Comparison of ENCODE assay signal across 28 cellular contexts in genomic region chr11:59779487-59779886, GRCh38.
"Had no signal": no experiment of that assay in that cellular context is flagged by ENCODE, and none has a peak within 500 bp of the region (broad histone marks: within the 10 kb centered on the region; RNA-seq: fewer than 3 reads in every experiment).

No MANE protein-coding gene starts in this region.

- H3K4me1 ChIP-seq: gastrocnemius medialis, tibial nerve, vagina had no signal

- ATAC-seq: effector memory CD8-positive, alpha-beta T cell; esophagus mucosa; gastrocnemius medialis; heart left ventricle; left cardiac atrium; left lung; mucosa of descending colon; natural killer cell treated with Interleukin-12 subunit alpha and Interleukin-12 subunit beta and Interleukin-15 and Interleukin-18, amount 100 ng/mL, for 72 hours; sciatic nerve; stimulated activated naive B cell treated with anti-CD40 and anti-IgM and Interleukin-4, amounts not matched to agents 10 μg/mL and 1 μg/mL and 100 μg/mL, for 72 hours; upper lobe of right lung had no signal

- H3K27me3 ChIP-seq: gastrocnemius medialis, heart left ventricle, left lung, right atrium auricular region, tibial nerve, upper lobe of right lung, vagina had no signal

- H3K4me1 Mint-ChIP-seq: neural crest cell had no signal

- H3K4me3 Mint-ChIP-seq: effector memory CD8-positive, alpha-beta T cell; mesothelial cell of epicardium; naive B cell; natural killer cell treated with Interleukin-12 subunit alpha and Interleukin-12 subunit beta and Interleukin-15 and Interleukin-18, amount 100 ng/mL, for 72 hours; neural crest cell; stimulated activated naive B cell treated with anti-CD40 and anti-IgM and Interleukin-4, amounts not matched to agents 10 μg/mL and 1 μg/mL and 100 μg/mL, for 72 hours; stimulated activated naive CD8-positive, alpha-beta T cell treated with anti-CD3 and anti-CD28 coated beads, Interleukin-15, Interleukin-2, amounts not matched to agents 100 ng/mL and 50 ng/mL, for 24 hours had no signal

- H3K79me2 ChIP-seq: parathyroid adenoma had no signal

- H3K27ac Mint-ChIP-seq: effector memory CD8-positive, alpha-beta T cell; mesothelial cell of epicardium; naive B cell; progenitor cell of endocrine pancreas; stimulated activated naive B cell treated with anti-CD40 and anti-IgM and Interleukin-4, amounts not matched to agents 10 μg/mL and 1 μg/mL and 100 μg/mL, for 72 hours; stimulated activated naive CD8-positive, alpha-beta T cell treated with anti-CD3 and anti-CD28 coated beads, Interleukin-15, Interleukin-2, amounts not matched to agents 100 ng/mL and 50 ng/mL, for 24 hours had no signal

- H3K4me3 ChIP-seq: gastrocnemius medialis, heart left ventricle, left lung, mucosa of descending colon, right atrium auricular region, thoracic aorta, tibial nerve, upper lobe of right lung, vagina had no signal

- H3K9me3 Mint-ChIP-seq: effector memory CD8-positive, alpha-beta T cell; mesothelial cell of epicardium; neural crest cell; stimulated activated naive CD8-positive, alpha-beta T cell treated with anti-CD3 and anti-CD28 coated beads, Interleukin-15, Interleukin-2, amounts not matched to agents 100 ng/mL and 50 ng/mL, for 24 hours had no signal

- H2AFZ ChIP-seq: parathyroid adenoma had no signal

- H3K27ac ChIP-seq: epithelial cell of prostate, gastrocnemius medialis, heart left ventricle, left lung, parathyroid adenoma, right atrium auricular region, tibial nerve, upper lobe of right lung, vagina had no signal

- H3K9me3 ChIP-seq: gastrocnemius medialis, heart left ventricle, left lung, mucosa of descending colon, right atrium auricular region, thoracic aorta, tibial nerve, upper lobe of right lung, vagina had no signal

- DNase-seq: cortex of kidney; effector memory CD8-positive, alpha-beta T cell; foreskin fibroblast; gastrocnemius medialis; heart left ventricle; hippocampal formation; left cardiac atrium; left lung; mesenchymal stem cell; mucosa of descending colon; naive B cell; stimulated activated CD4-positive, alpha-beta T cell treated with anti-CD3 and anti-CD28 coated beads, Interleukin-2, amount 100 ng/mL, for 24 hours; stimulated activated CD4-positive, alpha-beta T cell treated with anti-CD3 and anti-CD28 coated beads, Interleukin-4, amount 100 ng/mL, for 24 hours; stimulated activated naive B cell treated with anti-CD40 and anti-IgM and Interleukin-4, amounts not matched to agents 10 μg/mL and 1 μg/mL and 100 μg/mL, for 72 hours; upper lobe of right lung had no signal

- H3K27me3 Mint-ChIP-seq: effector memory CD8-positive, alpha-beta T cell; naive B cell; natural killer cell treated with Interleukin-12 subunit alpha and Interleukin-12 subunit beta and Interleukin-15 and Interleukin-18, amount 100 ng/mL, for 72 hours; progenitor cell of endocrine pancreas; stimulated activated naive B cell treated with anti-CD40 and anti-IgM and Interleukin-4, amounts not matched to agents 10 μg/mL and 1 μg/mL and 100 μg/mL, for 72 hours; stimulated activated naive CD8-positive, alpha-beta T cell treated with anti-CD3 and anti-CD28 coated beads, Interleukin-15, Interleukin-2, amounts not matched to agents 100 ng/mL and 50 ng/mL, for 24 hours had no signal
